1 cellular context compared by ENCODE assay signal in genomic region chr19:45792482-45793177, GRCh38.
TF ChIP-seq lines count a peak whose summit lies in the region.

A gene with protein sequence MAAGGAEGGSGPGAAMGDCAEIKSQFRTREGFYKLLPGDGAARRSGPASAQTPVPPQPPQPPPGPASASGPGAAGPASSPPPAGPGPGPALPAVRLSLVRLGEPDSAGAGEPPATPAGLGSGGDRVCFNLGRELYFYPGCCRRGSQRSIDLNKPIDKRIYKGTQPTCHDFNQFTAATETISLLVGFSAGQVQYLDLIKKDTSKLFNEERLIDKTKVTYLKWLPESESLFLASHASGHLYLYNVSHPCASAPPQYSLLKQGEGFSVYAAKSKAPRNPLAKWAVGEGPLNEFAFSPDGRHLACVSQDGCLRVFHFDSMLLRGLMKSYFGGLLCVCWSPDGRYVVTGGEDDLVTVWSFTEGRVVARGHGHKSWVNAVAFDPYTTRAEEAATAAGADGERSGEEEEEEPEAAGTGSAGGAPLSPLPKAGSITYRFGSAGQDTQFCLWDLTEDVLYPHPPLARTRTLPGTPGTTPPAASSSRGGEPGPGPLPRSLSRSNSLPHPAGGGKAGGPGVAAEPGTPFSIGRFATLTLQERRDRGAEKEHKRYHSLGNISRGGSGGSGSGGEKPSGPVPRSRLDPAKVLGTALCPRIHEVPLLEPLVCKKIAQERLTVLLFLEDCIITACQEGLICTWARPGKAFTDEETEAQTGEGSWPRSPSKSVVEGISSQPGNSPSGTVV (minus strand): TSS chr19:45792845. CDS start chr19:45792756, 89 bp downstream.

TF ChIP-seq in K562, 482 proteins besides CTCF, POLR2A, EP300 and RAD21 (continued from another document):
- TF ChIP-seq, protein P1, sequence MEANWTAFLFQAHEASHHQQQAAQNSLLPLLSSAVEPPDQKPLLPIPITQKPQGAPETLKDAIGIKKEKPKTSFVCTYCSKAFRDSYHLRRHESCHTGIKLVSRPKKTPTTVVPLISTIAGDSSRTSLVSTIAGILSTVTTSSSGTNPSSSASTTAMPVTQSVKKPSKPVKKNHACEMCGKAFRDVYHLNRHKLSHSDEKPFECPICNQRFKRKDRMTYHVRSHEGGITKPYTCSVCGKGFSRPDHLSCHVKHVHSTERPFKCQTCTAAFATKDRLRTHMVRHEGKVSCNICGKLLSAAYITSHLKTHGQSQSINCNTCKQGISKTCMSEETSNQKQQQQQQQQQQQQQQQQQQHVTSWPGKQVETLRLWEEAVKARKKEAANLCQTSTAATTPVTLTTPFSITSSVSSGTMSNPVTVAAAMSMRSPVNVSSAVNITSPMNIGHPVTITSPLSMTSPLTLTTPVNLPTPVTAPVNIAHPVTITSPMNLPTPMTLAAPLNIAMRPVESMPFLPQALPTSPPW (CRISPR knock-in tag; IDR thresholded peaks at IDR 0.05): peak; percentile 96
- peak; percentile 72; the same call in 1 of the 2 replicates for TF ChIP-seq MBD2 (IDR thresholded peaks at IDR 0.05; ENCODE audit: borderline replicate concordance, low read depth)
- TF ChIP-seq PHF20 (IDR thresholded peaks at IDR 0.05; ENCODE audit: partially characterized antibody): no peak
- peak; percentile 51 for TF ChIP-seq SP2 (IDR thresholded peaks at IDR 0.05; ENCODE audit: extremely low read depth, low read depth, low read length, poor library complexity, severe bottlenecking)
- TF ChIP-seq ZBTB7A (IDR thresholded peaks at IDR 0.05; ENCODE audit: borderline replicate concordance, control insufficient read depth, low read depth, low read length): peak; percentile 86
- TF ChIP-seq, protein P2, sequence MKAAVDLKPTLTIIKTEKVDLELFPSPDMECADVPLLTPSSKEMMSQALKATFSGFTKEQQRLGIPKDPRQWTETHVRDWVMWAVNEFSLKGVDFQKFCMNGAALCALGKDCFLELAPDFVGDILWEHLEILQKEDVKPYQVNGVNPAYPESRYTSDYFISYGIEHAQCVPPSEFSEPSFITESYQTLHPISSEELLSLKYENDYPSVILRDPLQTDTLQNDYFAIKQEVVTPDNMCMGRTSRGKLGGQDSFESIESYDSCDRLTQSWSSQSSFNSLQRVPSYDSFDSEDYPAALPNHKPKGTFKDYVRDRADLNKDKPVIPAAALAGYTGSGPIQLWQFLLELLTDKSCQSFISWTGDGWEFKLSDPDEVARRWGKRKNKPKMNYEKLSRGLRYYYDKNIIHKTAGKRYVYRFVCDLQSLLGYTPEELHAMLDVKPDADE (conservative IDR thresholded peaks at IDR 0.05; ENCODE audit: control insufficient read depth, low read depth, low read length): peak; percentile 68; the same call in 1 of the 2 replicates
- TF ChIP-seq HMGN3 (IDR thresholded peaks at IDR 0.05; ENCODE audit: borderline replicate concordance, extremely low read depth, insufficient read length, low read depth, low read length): peak; percentile 79
- TF ChIP-seq TBP (optimal IDR thresholded peaks at IDR 0.05; ENCODE audit: low read depth, low read length): peak; percentile 52
- TF ChIP-seq GABPA (tag; conservative IDR thresholded peaks at IDR 0.05; ENCODE audit: low read depth): peak; percentile 98
- no peak for TF ChIP-seq ZNF766 (CRISPR knock-in tag; conservative IDR thresholded peaks at IDR 0.05)
- TF ChIP-seq NONO (IDR thresholded peaks at IDR 0.05; ENCODE audit: low read depth in 2 of 2, low read length in 1 of 2): peak in 1 of 2 experiments; percentile 89; a peak in 2 of 4 replicates
- TF ChIP-seq BCL6 (CRISPR knock-in tag; IDR thresholded peaks at IDR 0.05): no peak
- TF ChIP-seq, protein P3, sequence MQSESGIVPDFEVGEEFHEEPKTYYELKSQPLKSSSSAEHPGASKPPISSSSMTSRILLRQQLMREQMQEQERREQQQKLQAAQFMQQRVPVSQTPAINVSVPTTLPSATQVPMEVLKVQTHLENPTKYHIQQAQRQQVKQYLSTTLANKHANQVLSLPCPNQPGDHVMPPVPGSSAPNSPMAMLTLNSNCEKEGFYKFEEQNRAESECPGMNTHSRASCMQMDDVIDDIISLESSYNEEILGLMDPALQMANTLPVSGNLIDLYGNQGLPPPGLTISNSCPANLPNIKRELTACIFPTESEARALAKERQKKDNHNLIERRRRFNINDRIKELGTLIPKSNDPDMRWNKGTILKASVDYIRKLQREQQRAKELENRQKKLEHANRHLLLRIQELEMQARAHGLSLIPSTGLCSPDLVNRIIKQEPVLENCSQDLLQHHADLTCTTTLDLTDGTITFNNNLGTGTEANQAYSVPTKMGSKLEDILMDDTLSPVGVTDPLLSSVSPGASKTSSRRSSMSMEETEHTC (IDR thresholded peaks at IDR 0.05): no peak
- TF ChIP-seq CREB1 (IDR thresholded peaks at IDR 0.05): no peak
- TF ChIP-seq CREB1 (CRISPR knock-in tag; IDR thresholded peaks at IDR 0.05): peak; percentile 42; the same call in 1 of the 2 replicates
- peak; percentile 96 for TF ChIP-seq EGR1 (conservative IDR thresholded peaks at IDR 0.05)
- peak; percentile 80 for TF ChIP-seq RBFOX2 (IDR thresholded peaks at IDR 0.05; ENCODE audit: low read depth, low read length)
- TF ChIP-seq TFAP4 (CRISPR knock-in tag; IDR thresholded peaks at IDR 0.05; ENCODE audit: borderline replicate concordance): peak; percentile 69; the same call in 1 of the 2 replicates
- TF ChIP-seq RHOXF2B (CRISPR knock-in tag; conservative IDR thresholded peaks at IDR 0.05): no peak
- TF ChIP-seq SAP30 (IDR thresholded peaks at IDR 0.05; ENCODE audit: borderline replicate concordance, insufficient read depth, low read depth, low read length, poor library complexity, severe bottlenecking): peak; percentile 61
- TF ChIP-seq KLF10 (CRISPR knock-in tag; IDR thresholded peaks at IDR 0.05): no peak
- no peak for TF ChIP-seq DPF2 (IDR thresholded peaks at IDR 0.05)
- TF ChIP-seq HNRNPL (IDR thresholded peaks at IDR 0.05; ENCODE audit: low read depth, low read length): no peak
- no peak for TF ChIP-seq MEIS2 (IDR thresholded peaks at IDR 0.05; ENCODE audit: partially characterized antibody)
